Comparison of ENCODE assay signal across 15 cellular contexts in the genomic region with DNA sequence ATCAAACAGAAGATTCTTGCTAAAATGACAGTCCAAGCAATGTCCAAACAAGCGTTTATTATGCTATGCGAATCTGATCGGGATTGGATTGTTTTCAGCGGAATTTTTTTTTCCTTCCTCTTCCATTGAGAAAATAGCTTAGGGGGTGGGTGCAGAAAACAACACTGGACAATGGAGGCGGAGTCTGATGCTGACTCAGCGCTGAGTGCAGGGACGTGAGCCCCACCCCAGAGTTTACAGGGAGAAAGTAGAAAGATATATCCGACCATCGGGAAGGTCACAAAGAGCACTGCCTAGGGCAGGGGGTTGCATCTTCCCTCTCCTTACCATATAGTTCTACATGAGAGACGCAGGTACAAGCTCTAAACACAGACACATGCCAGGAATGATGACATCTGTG.
DNase-seq lines count a peak whose midpoint lies in the region; ATAC-seq and TF ChIP-seq lines count a peak whose summit lies in the region.
"Had no signal": no experiment of that assay in that cellular context is flagged by ENCODE, and none has a peak within 500 bp of the region (broad histone marks: within the 10 kb centered on the region; RNA-seq: fewer than 3 reads in every experiment).

No MANE protein-coding gene starts in this region.

- DNase-seq in HPDE6-E6E7 (ENCODE audit: extremely low spot score) (peak; percentile 39), T-cell (no peak), head of caudate nucleus (peak in 22 of 42 donors; percentile 22 to 78 (median 50)), smooth muscle cell (lab: John Stamatoyannopoulos, UW; ENCODE audit: unreplicated experiment) (no peak), COR-L47 (lab: John Stamatoyannopoulos, UW) (no peak), foreskin melanocyte (no peak)
- DNase-seq: activated CD4-positive, alpha-beta T cell treated with anti-CD3 and anti-CD28 coated beads for 36 hours; amniotic stem cell; Calu3; gastrocnemius medialis; right lobe of liver had no signal

- H3F3A ChIP-seq in smooth muscle cell (ENCODE audit: low read depth), result no peaks in the 10 kb centered on the region

- POLR2A ChIA-PET in T-cell (lab: Charles Lee), result interaction anchor here in 1 of 2 donors (0.6 kb wide), 1 partner anchor 187 kb away, joined by 5 read pairs; no protein-coding TSS in a partner anchor

- peaks cover 5% of the 10 kb centered on the region for H3K4me1 ChIP-seq in smooth muscle cell (ENCODE audit: low read depth)
- H3K4me1 ChIP-seq: right lobe of liver had no signal

- no peak for TF ChIP-seq CTCF in smooth muscle cell (IDR thresholded peaks at IDR 0.05; ENCODE audit: borderline replicate concordance, insufficient read depth, poor library complexity, severe bottlenecking)

- ATAC-seq in T-cell (replicated peaks in 1 of 4) (no peak), HG03039 (IDR thresholded peaks at IDR 0.05; ENCODE audit: unreplicated experiment) (no peak)
- ATAC-seq: activated CD4-positive, alpha-beta T cell treated with anti-CD3 and anti-CD28 coated beads for 36 hours; gastrocnemius medialis had no signal

- peaks cover 64% of the 10 kb centered on the region for H3K36me3 Mint-ChIP-seq in T-cell

- CTCF ChIA-PET in T-cell (lab: Charles Lee), result no interaction called here

- H3K79me2 ChIP-seq in smooth muscle cell (ENCODE audit: low read depth), result no peaks in the 10 kb centered on the region

- H4K20me1 ChIP-seq in smooth muscle cell (ENCODE audit: low read depth), result no peaks in the 10 kb centered on the region

- peak overlapping the region; percentile 75 to 78 for H3K27ac Mint-ChIP-seq in T-cell
- H3K27ac Mint-ChIP-seq: dendritic cell treated with granulocyte-macrophage colony-stimulating factor and Interleukin-4, amounts not matched to agents 40 ng/mL and 50 ng/mL, for 4 days; nephron; T-helper 1 cell treated with Interleukin-12 subunit alpha and Interleukin-12 subunit beta and Interleukin-4 antibody, amounts not matched to agents 30 μg/mL and 1 μg/mL, for 36 hours had no signal

- H3K36me3 ChIP-seq in smooth muscle cell (ENCODE audit: low read depth), result no peaks in the 10 kb centered on the region
- H3K36me3 ChIP-seq: gastrocnemius medialis, right lobe of liver had no signal

- H3K27me3 ChIP-seq in smooth muscle cell (ENCODE audit: low read depth), result no peaks in the 10 kb centered on the region
- H3K27me3 ChIP-seq: gastrocnemius medialis, right lobe of liver had no signal

- WGBS in smooth muscle cell (ENCODE audit: low lambda C conversion rate), result 74% methylated on average over 10 of the region's 10 CpGs

- no peak overlapping the region for H3K27ac ChIP-seq in smooth muscle cell (ENCODE audit: low read depth)
- H3K27ac ChIP-seq: gastrocnemius medialis, right lobe of liver had no signal

- no peaks in the 10 kb centered on the region for H3K27me3 Mint-ChIP-seq in T-cell
- H3K27me3 Mint-ChIP-seq: activated CD4-positive, alpha-beta T cell treated with anti-CD3 and anti-CD28 coated beads for 36 hours; dendritic cell treated with granulocyte-macrophage colony-stimulating factor and Interleukin-4, amounts not matched to agents 40 ng/mL and 50 ng/mL, for 4 days had no signal

- no peak overlapping the region for H3K4me3 Mint-ChIP-seq in T-cell
- H3K4me3 Mint-ChIP-seq: activated CD4-positive, alpha-beta T cell treated with anti-CD3 and anti-CD28 coated beads for 36 hours; dendritic cell treated with granulocyte-macrophage colony-stimulating factor and Interleukin-4, amounts not matched to agents 40 ng/mL and 50 ng/mL, for 4 days; nephron; T-helper 1 cell treated with Interleukin-12 subunit alpha and Interleukin-12 subunit beta and Interleukin-4 antibody, amounts not matched to agents 30 μg/mL and 1 μg/mL, for 36 hours had no signal

- H2AFZ ChIP-seq in smooth muscle cell (ENCODE audit: low read depth), result no peak overlapping the region

- H3K9ac ChIP-seq in smooth muscle cell (ENCODE audit: low read depth), result no peak overlapping the region

- H3K9me3 ChIP-seq in smooth muscle cell (replicated peaks; ENCODE audit: low read depth), result no peaks in the 10 kb centered on the region
- H3K9me3 ChIP-seq: gastrocnemius medialis, right lobe of liver had no signal

- H3K4me3 ChIP-seq in smooth muscle cell, result no peak overlapping the region
- H3K4me3 ChIP-seq: gastrocnemius medialis, right lobe of liver had no signal

- H3K4me2 ChIP-seq in smooth muscle cell, result peak overlapping the region; percentile 32

- no peaks in the 10 kb centered on the region for H3K9me3 Mint-ChIP-seq in T-cell
- H3K9me3 Mint-ChIP-seq: dendritic cell treated with granulocyte-macrophage colony-stimulating factor and Interleukin-4, amounts not matched to agents 40 ng/mL and 50 ng/mL, for 4 days; nephron; T-helper 1 cell treated with Interleukin-12 subunit alpha and Interleukin-12 subunit beta and Interleukin-4 antibody, amounts not matched to agents 30 μg/mL and 1 μg/mL, for 36 hours had no signal

- intact Hi-C loops in head of caudate nucleus (cut with DNase I), result no loop called here

- H3K4me1 Mint-ChIP-seq in T-cell, result peaks cover 78 to 89% (median 82%) of the 10 kb centered on the region in 3 donors
- H3K4me1 Mint-ChIP-seq: nephron had no signal

Comparison
In these comparisons a context has a peak if more than half of its experiments do, and no peak if none do; other contexts are left out.
1. DNase-seq: peak in HPDE6-E6E7 (single experiment) and head of caudate nucleus (22 of 42); none in T-cell (0 of 34), smooth muscle cell (single experiment), COR-L47 (single experiment) and foreskin melanocyte (single experiment).